Comparison of ENCODE assay signal across 26 cellular contexts in the genomic region with DNA sequence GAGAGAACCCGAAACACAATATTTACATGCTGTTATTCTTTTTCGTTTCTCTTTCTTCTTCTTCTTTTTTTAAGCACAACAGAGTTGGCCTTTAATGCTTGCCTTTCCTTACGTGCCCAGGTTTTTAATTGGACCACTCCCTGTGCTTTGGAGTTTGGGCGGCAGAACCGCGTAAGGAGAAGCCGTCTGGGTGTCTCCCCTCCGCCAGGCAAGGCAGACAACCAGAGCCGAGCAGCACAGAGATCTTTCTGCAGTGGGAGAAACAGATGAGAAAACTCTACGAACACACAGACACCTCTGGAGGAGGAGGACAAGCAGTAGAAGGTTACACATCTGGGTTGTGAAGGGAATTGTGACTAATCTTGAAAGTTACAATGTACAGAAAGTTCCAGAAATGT.
"Had no signal": no experiment of that assay in that cellular context is flagged by ENCODE, and none has a peak within 500 bp of the region (broad histone marks: within the 10 kb centered on the region; RNA-seq: fewer than 3 reads in every experiment).

No MANE protein-coding gene starts in this region.

- H3K4me2 ChIP-seq: neural progenitor cell, SK-N-SH had no signal

- H3K4me1 Mint-ChIP-seq: activated B cell treated with CpG ODN at 0.5 μM for 24 hours had no signal

- H3K4me3 Mint-ChIP-seq: activated B cell treated with CpG ODN at 0.5 μM for 24 hours; activated CD8-positive, alpha-beta T cell treated with anti-CD3 and anti-CD28 coated beads for 36 hours; activated naive CD8-positive, alpha-beta T cell treated with anti-CD3 and anti-CD28 coated beads for 36 hours; naive thymus-derived CD8-positive, alpha-beta T cell; neural progenitor cell; T-helper 17 cell had no signal

- H3K9me3 Mint-ChIP-seq: activated B cell treated with CpG ODN at 0.5 μM for 24 hours; activated CD8-positive, alpha-beta T cell treated with anti-CD3 and anti-CD28 coated beads for 36 hours; activated naive CD8-positive, alpha-beta T cell treated with anti-CD3 and anti-CD28 coated beads for 36 hours; naive thymus-derived CD8-positive, alpha-beta T cell; neural progenitor cell had no signal

- H3K36me3 ChIP-seq: adrenal gland, brain microvascular endothelial cell, heart right ventricle, left ventricle myocardium inferior, neural progenitor cell had no signal

- H3K27ac ChIP-seq: adrenal gland, brain microvascular endothelial cell, heart right ventricle, left ventricle myocardium inferior, neural progenitor cell, testis had no signal

- H3K9ac ChIP-seq: neural progenitor cell, SK-N-SH had no signal

- H3K36me3 Mint-ChIP-seq: activated naive CD8-positive, alpha-beta T cell treated with anti-CD3 and anti-CD28 coated beads for 36 hours; naive thymus-derived CD8-positive, alpha-beta T cell; neural progenitor cell had no signal

- H3K27me3 Mint-ChIP-seq: activated CD8-positive, alpha-beta T cell treated with anti-CD3 and anti-CD28 coated beads for 36 hours; activated naive CD8-positive, alpha-beta T cell treated with anti-CD3 and anti-CD28 coated beads for 36 hours had no signal

- DNase-seq: activated B cell treated with CpG ODN at 0.5 μM for 24 hours; activated CD4-positive, alpha-beta T cell treated with anti-CD3 and anti-CD28 coated beads, Interleukin-2, amount 50 U/mL, for 1 hour; activated CD8-positive, alpha-beta T cell treated with anti-CD3 and anti-CD28 coated beads for 36 hours; activated naive CD4-positive, alpha-beta T cell; activated naive CD8-positive, alpha-beta T cell treated with anti-CD3 and anti-CD28 coated beads for 36 hours; activated T-cell treated with anti-CD3 and anti-CD28 coated beads, Interleukin-2, amount 50 U/mL, for 48 hours; adrenal gland; aorta; brain microvascular endothelial cell; cortex of kidney; foreskin melanocyte; heart right ventricle; kidney glomerular epithelial cell; left ventricle myocardium inferior; naive thymus-derived CD8-positive, alpha-beta T cell; occipital lobe; right cardiac atrium; SK-N-SH; stimulated activated CD4-positive, alpha-beta T cell treated with anti-CD3 and anti-CD28 coated beads, Interleukin-2, amount 100 ng/mL, for 48 hours; stimulated activated naive CD8-positive, alpha-beta T cell treated with anti-CD3 and anti-CD28 coated beads, Interleukin-15, Interleukin-2, amounts not matched to agents 100 U/mL and 50 U/mL, for 24 hours; T-helper 17 cell; T1000; testis; trophoblast cell had no signal

- H3K27me3 ChIP-seq: adrenal gland, neural progenitor cell, testis had no signal

- H3K4me3 ChIP-seq: adrenal gland, heart right ventricle, left ventricle myocardium inferior, lung, neural progenitor cell had no signal

- H3K4me1 ChIP-seq: adrenal gland, heart right ventricle, left ventricle myocardium inferior, neural progenitor cell had no signal

- H2AFZ ChIP-seq: neural progenitor cell had no signal

- ATAC-seq: activated CD8-positive, alpha-beta T cell treated with anti-CD3 and anti-CD28 coated beads for 36 hours; heart right ventricle; naive thymus-derived CD8-positive, alpha-beta T cell; right cardiac atrium; stimulated activated naive CD8-positive, alpha-beta T cell treated with anti-CD3 and anti-CD28 coated beads, Interleukin-15, Interleukin-2, amounts not matched to agents 100 U/mL and 50 U/mL, for 24 hours; T-helper 17 cell had no signal

- H3K9me3 ChIP-seq: adrenal gland, heart right ventricle, left ventricle myocardium inferior, SK-N-SH, testis had no signal

- H3K27ac Mint-ChIP-seq: activated B cell treated with CpG ODN at 0.5 μM for 24 hours; activated CD8-positive, alpha-beta T cell treated with anti-CD3 and anti-CD28 coated beads for 36 hours; activated naive CD8-positive, alpha-beta T cell treated with anti-CD3 and anti-CD28 coated beads for 36 hours; T-helper 17 cell had no signal
